Comparison of ENCODE assay signal across 8 cellular contexts in the genomic region with DNA sequence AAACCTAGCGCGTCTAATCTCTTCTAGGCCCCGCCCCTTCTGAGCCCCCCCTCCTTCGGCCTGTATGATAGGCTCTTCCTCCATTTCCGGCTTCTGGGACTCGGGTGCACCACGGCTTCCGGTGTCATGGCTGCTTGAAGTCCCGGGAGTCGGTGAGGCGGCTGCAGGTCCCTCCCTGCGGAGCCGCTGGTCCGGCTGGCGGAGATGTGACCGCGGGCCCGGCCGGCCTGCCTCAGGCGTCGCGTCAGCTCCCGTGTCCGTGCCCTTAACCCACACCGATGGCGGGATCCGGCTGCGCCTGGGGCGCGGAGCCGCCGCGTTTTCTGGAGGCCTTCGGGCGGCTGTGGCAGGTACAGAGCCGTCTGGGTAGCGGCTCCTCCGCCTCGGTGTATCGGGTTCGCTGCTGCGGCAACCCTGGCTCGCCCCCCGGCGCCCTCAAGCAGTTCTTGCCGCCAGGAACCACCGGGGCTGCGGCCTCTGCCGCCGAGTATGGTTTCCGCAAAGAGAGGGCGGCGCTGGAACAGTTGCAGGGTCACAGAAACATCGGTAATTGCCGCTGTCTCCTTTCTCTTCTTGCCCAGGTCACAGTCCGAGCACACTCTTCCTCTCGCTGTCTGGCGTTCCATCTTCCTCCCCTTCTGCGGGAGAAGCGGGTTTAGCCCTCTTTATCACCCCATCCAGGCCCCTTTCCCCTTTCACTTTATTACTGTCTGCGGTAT. TPM values are rescaled to one million over a fixed set of nuclear protein-coding genes. Genes with fewer than 3 reads are reported as not detected.
DNase-seq lines count a peak whose midpoint lies in the region; ATAC-seq and TF ChIP-seq lines count a peak whose summit lies in the region.

A gene with protein sequence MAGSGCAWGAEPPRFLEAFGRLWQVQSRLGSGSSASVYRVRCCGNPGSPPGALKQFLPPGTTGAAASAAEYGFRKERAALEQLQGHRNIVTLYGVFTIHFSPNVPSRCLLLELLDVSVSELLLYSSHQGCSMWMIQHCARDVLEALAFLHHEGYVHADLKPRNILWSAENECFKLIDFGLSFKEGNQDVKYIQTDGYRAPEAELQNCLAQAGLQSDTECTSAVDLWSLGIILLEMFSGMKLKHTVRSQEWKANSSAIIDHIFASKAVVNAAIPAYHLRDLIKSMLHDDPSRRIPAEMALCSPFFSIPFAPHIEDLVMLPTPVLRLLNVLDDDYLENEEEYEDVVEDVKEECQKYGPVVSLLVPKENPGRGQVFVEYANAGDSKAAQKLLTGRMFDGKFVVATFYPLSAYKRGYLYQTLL (plus strand): TSS at position 96 of the 719 bp plus-strand sequence. CDS start 183 bp downstream, at position 279.

- H3K9me2 ChIP-seq in PC-3 (replicated peaks; ENCODE audit: low read length): no peaks in the 10 kb centered on the region

- 0 out of 2 replicates have a peak, but pooled peaks have one; percentile 3 for TF ChIP-seq RAD21 in Ishikawa (IDR thresholded peaks at IDR 0.05; ENCODE audit: low read depth)

- peaks cover 37% of the 10 kb centered on the region for H3K4me1 ChIP-seq in PC-3 (ENCODE audit: insufficient read depth, low read length)
- peaks cover 7% of the 10 kb centered on the region for H3K4me1 ChIP-seq in mucosa of descending colon (ENCODE audit: low read depth)

- H3K27ac ChIP-seq in PC-3 (ENCODE audit: low read length) (peak within 1 kb of the TSS; percentile 51), epithelial cell of prostate (peak within 1 kb of the TSS; percentile 75)

- H3K4me3 ChIP-seq in PC-3 (ENCODE audit: low read length): peak within 1 kb of the TSS; percentile 77
- peak within 1 kb of the TSS; percentile 93 for H3K4me3 ChIP-seq in mucosa of descending colon

- H3K4me2 ChIP-seq in PC-3 (ENCODE audit: low read length): peak within 1 kb of the TSS; percentile 87

- CTCF ChIA-PET in PC-3 (lab: Charles Lee): no interaction called here

- intact Hi-C loops in PC-3 (cut with micrococcal nuclease) (loop anchor here (5.0 kb wide), 2 partner anchors 199 to 441 kb away; no protein-coding TSS in a partner anchor), mucosa of descending colon (cut with DNase I, micrococcal nuclease) (no loop called here)

- H3F3A ChIP-seq in PC-3 (ENCODE audit: low read length, unreplicated experiment): peaks cover 10% of the 10 kb centered on the region

- H3K9ac ChIP-seq in PC-3 (ENCODE audit: low read length): peak within 1 kb of the TSS; percentile 92

- no TSS peak for BruUV-seq in PC-3 (replicated peaks; lab: Mats Ljungman, UMichigan)

- TF ChIP-seq EP300 in Ishikawa (IDR thresholded peaks at IDR 0.05; ENCODE audit: borderline replicate concordance): 0 out of 2 replicates have a peak, but pooled peaks have one; percentile 12

- no peak for TF ChIP-seq CTCF in PC-3 (conservative IDR thresholded peaks at IDR 0.05; ENCODE audit: low read depth, low read length)
- no peak for TF ChIP-seq CTCF in mucosa of descending colon (IDR thresholded peaks at IDR 0.05)

- peak; percentile 97 for ATAC-seq in GM21619 (IDR thresholded peaks at IDR 0.05; ENCODE audit: unreplicated experiment)
- peak; percentile 93 for ATAC-seq in PC-3
- peak; percentile 100 for ATAC-seq in mucosa of descending colon

- POLR2A ChIA-PET in PC-3 (lab: Charles Lee; ENCODE audit: unreplicated experiment): interaction anchor here (0.9 kb wide), 1 partner anchor 44 kb away, joined by 4 read pairs; no protein-coding TSS in a partner anchor

- DNase-seq in DMS153 (lab: John Stamatoyannopoulos, UW) (peak; percentile 90), PC-3 (peak; percentile 91), activated T-cell treated with anti-CD3 and anti-CD28 coated beads for 4 hours (peak; percentile 82), epithelial cell of prostate (ENCODE audit: low read depth, low spot score) (peak; percentile 60), mucosa of descending colon (peak; percentile 89 to 96 (median 94))
- peak; percentile 75 to 81 for DNase-seq in stimulated activated CD8-positive, alpha-beta memory T cell treated with anti-CD3 and anti-CD28 coated beads, Interleukin-4, amount 100 ng/mL, for 1 hour (ENCODE audit: low read depth in 2 of 2, low spot score in 1 of 2)

- peaks cover 48% of the 10 kb centered on the region for H3K79me2 ChIP-seq in PC-3 (ENCODE audit: low read length)

- no peaks in the 10 kb centered on the region for H3K27me3 ChIP-seq in PC-3 (ENCODE audit: low read length)

- peaks cover 8% of the 10 kb centered on the region; the same call in 1 of the 2 replicates for H4K20me1 ChIP-seq in PC-3 (ENCODE audit: low read length)

- H3K36me3 ChIP-seq in PC-3 (ENCODE audit: low read depth, low read length) (peaks cover 14% of the 10 kb centered on the region; the same call in 1 of the 2 replicates), mucosa of descending colon (ENCODE audit: low read depth) (no peaks in the 10 kb centered on the region)

- H3K9me3 ChIP-seq in PC-3 (ENCODE audit: low read length): no peaks in the 10 kb centered on the region
- no peaks in the 10 kb centered on the region for H3K9me3 ChIP-seq in mucosa of descending colon

- peak within 1 kb of the TSS; percentile 100 for H2AFZ ChIP-seq in PC-3 (ENCODE audit: low read length)

TF ChIP-seq in Ishikawa, 13 proteins besides CTCF, POLR2A, EP300 and RAD21:
- TF ChIP-seq CEBPB (IDR thresholded peaks at IDR 0.05) (no peak), EGR1 (IDR thresholded peaks at IDR 0.05) (peak; percentile 18; the same call in 1 of the 2 replicates), USF1 (IDR thresholded peaks at IDR 0.05) (no peak), ZBTB7A (IDR thresholded peaks at IDR 0.05; ENCODE audit: low read depth) (no peak), TEAD4 (IDR thresholded peaks at IDR 0.05) (no peak), MAX (IDR thresholded peaks at IDR 0.05) (0 out of 2 replicates have a peak, but pooled peaks have one; percentile 31), NFIC (IDR thresholded peaks at IDR 0.05) (no peak), REST (IDR thresholded peaks at IDR 0.05; ENCODE audit: low read depth) (0 out of 2 replicates have a peak, but pooled peaks have one; percentile 23), TAF1 (IDR thresholded peaks at IDR 0.05; ENCODE audit: low read depth) (peak; percentile 98), FOXM1 (IDR thresholded peaks at IDR 0.05; ENCODE audit: borderline replicate concordance, low read depth) (no peak), YY1 (IDR thresholded peaks at IDR 0.05; ENCODE audit: low read depth) (peak; percentile 94), CREB1 (IDR thresholded peaks at IDR 0.05; ENCODE audit: low read depth) (no peak), TCF12 (IDR thresholded peaks at IDR 0.05; ENCODE audit: low read depth) (peak; percentile 52)
TF ChIP-seq in Ishikawa: peak in this region for 6.

RNA-seq across cellular contexts. Expression of the gene that starts here (rescaled TPM):
- total RNA-seq in PC-3 (2014; rRNA removed): 69.4 and 70.4 TPM in 2 replicates
- 10 to 100 TPM; 40.2 to 50.2 (median 45.8) TPM for total RNA-seq in mucosa of descending colon

Comparison
In these comparisons a context has a peak if more than half of its experiments do, and no peak if none do; other contexts are left out.
1. Peak in every context shown above with its lines: DNase-seq, ATAC-seq, H3K4me3 ChIP-seq and H3K27ac ChIP-seq.